21 cellular contexts compared by ENCODE assay signal in genomic region chr10:44394696-44395383, GRCh38. TPM values are rescaled to one million over a fixed set of nuclear protein-coding genes. Genes with fewer than 3 reads are reported as not detected.
"Had no signal": no experiment of that assay in that cellular context is flagged by ENCODE, and none has a peak within 500 bp of the region (broad histone marks: within the 10 kb centered on the region; RNA-seq: fewer than 3 reads in every experiment).

No MANE protein-coding gene starts in this region.

- H3K9me3 Mint-ChIP-seq: activated CD4-positive, alpha-beta memory T cell treated with anti-CD3 and anti-CD28 coated beads, Interleukin-2, amount 10 ng/mL, durations not matched to agents 7 days and 5 days; effector memory CD8-positive, alpha-beta T cell; natural killer cell; T-cell; WTC11 had no signal

- H3K27ac ChIP-seq: foreskin keratinocyte, lower lobe of right lung, neutrophil, thyroid gland had no signal

- H3K4me1 Mint-ChIP-seq: activated CD4-positive, alpha-beta memory T cell treated with anti-CD3 and anti-CD28 coated beads, Interleukin-2, amount 10 ng/mL, durations not matched to agents 7 days and 5 days; activated CD4-positive, alpha-beta T cell treated with anti-CD3 and anti-CD28 coated beads for 36 hours; natural killer cell; T-cell had no signal

- H3K27me3 ChIP-seq: foreskin keratinocyte, thyroid gland had no signal

- H3K36me3 ChIP-seq: lower lobe of right lung, neutrophil, thyroid gland had no signal

- H3K4me1 ChIP-seq: foreskin keratinocyte, lower lobe of right lung had no signal

- H3K4me3 ChIP-seq: lower lobe of right lung, thyroid gland had no signal

- DNase-seq: activated CD4-positive, alpha-beta memory T cell treated with anti-CD3 and anti-CD28 coated beads, Interleukin-2, amount 10 ng/mL, durations not matched to agents 7 days and 5 days; activated CD4-positive, alpha-beta T cell treated with anti-CD3 and anti-CD28 coated beads for 36 hours; activated gamma-delta T cell treated with Interleukin-2 at 50 U/mL for 16 hours; dermis blood vessel endothelial cell; effector memory CD8-positive, alpha-beta T cell; foreskin keratinocyte; glutamatergic neuron; hippocampal formation; lower lobe of right lung; natural killer cell; posterior cingulate gyrus; stimulated activated CD4-positive, alpha-beta T cell treated with anti-CD3 and anti-CD28 coated beads, Interleukin-2, amount 100 ng/mL, for 24 hours; stimulated activated naive CD4-positive, alpha-beta T cell treated with Interleukin-2 at 50 U/mL for 16 hours; thyroid gland had no signal

- H3K4me3 Mint-ChIP-seq: activated CD4-positive, alpha-beta memory T cell treated with anti-CD3 and anti-CD28 coated beads, Interleukin-2, amount 10 ng/mL, durations not matched to agents 7 days and 5 days; activated CD4-positive, alpha-beta T cell treated with anti-CD3 and anti-CD28 coated beads for 36 hours; activated naive CD8-positive, alpha-beta T cell; effector memory CD8-positive, alpha-beta T cell; natural killer cell; T-cell; WTC11 had no signal

- H3K36me3 Mint-ChIP-seq: activated naive CD8-positive, alpha-beta T cell; natural killer cell; T-cell; WTC11 had no signal

- FAIRE-seq: bronchial epithelial cell, islet of Langerhans, urothelium cell line had no signal

- H3K9me3 ChIP-seq: lower lobe of right lung, neutrophil, thyroid gland had no signal

- H3K27ac Mint-ChIP-seq: activated CD4-positive, alpha-beta memory T cell treated with anti-CD3 and anti-CD28 coated beads, Interleukin-2, amount 10 ng/mL, durations not matched to agents 7 days and 5 days; activated CD4-positive, alpha-beta T cell treated with anti-CD3 and anti-CD28 coated beads for 36 hours; activated naive CD8-positive, alpha-beta T cell; effector memory CD8-positive, alpha-beta T cell; natural killer cell; T-cell had no signal

- ATAC-seq: activated CD4-positive, alpha-beta T cell treated with anti-CD3 and anti-CD28 coated beads for 36 hours; effector memory CD8-positive, alpha-beta T cell; foreskin keratinocyte; lower lobe of right lung; natural killer cell; T-cell; WTC11 had no signal

RNA-seq across cellular contexts. Expression of gene CXCL12, which starts 9.9 kb away (rescaled TPM):
- total RNA-seq: activated CD4-positive, alpha-beta memory T cell treated with anti-CD3 and anti-CD28 coated beads, Interleukin-2, amount 10 ng/mL, durations not matched to agents 7 days and 5 days; activated CD4-positive, alpha-beta T cell treated with anti-CD3 and anti-CD28 coated beads for 36 hours; foreskin keratinocyte; natural killer cell had no signal
- polyA plus RNA-seq: foreskin keratinocyte had no signal
